In the genomic region with DNA sequence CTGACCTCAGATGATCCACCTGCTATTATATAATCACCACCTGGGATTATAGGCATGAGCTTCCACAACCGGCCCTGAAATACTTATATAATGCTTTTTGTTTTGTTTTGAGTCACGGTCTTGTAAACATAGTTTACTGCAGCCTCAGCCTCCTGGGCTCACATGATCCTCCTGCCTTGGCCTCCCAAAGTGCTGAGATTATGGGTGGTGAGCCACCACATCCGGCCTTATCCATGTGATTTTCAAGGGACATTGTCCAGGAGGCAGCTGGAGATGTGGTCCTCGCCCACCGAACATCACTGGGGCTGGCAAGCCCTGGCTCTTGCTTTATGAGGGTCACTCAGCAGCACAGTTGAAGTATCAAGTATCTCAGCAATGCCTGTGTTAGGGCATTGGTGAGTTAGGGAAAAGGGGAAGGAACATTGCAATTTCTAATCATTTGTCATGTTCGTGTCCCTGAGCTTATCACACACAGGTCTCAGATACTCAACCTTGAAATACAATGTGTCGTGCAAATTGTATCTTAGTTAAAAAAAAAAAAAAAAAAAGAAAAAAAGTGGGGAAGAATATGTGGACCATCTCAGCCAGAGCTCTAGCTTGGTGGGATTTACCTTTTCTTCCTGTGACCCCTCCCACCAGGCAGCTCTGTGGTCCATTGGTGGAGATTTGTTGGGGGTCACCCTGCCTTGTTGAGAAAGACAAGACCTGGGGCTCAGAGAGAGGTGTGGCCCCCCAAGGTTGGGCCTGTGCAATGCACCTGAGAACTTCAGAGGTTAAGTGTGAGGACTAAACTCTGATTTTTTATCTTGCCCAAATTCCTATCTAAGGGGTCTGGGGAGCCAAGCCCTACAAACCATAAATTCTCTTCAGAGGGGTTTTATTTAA, we compare ENCODE assay signal across 8 cellular contexts.
"Had no signal": no experiment of that assay in that cellular context is flagged by ENCODE, and none has a peak within 500 bp of the region (broad histone marks: within the 10 kb centered on the region; RNA-seq: fewer than 3 reads in every experiment).

No MANE protein-coding gene starts in this region.

- DNase-seq: GM23248, GOT3, H7, HFFc6, IMR-90, KBM-7 had no signal

- ATAC-seq: HCT116, HepG2 had no signal

- FAIRE-seq: HepG2 had no signal
